34 cellular contexts compared by ENCODE assay signal in genomic region chr6:168517742-168518347, GRCh38.
"Had no signal": no experiment of that assay in that cellular context is flagged by ENCODE, and none has a peak within 500 bp of the region (broad histone marks: within the 10 kb centered on the region; RNA-seq: fewer than 3 reads in every experiment).

No MANE protein-coding gene starts in this region.

- H3K27me3 Mint-ChIP-seq: activated CD4-positive, alpha-beta T cell treated with anti-CD3 and anti-CD28 coated beads, Interleukin-2, amount 10 ng/mL, durations not matched to agents 7 days and 5 days; activated naive CD8-positive, alpha-beta T cell treated with anti-CD3 and anti-CD28 coated beads, Interleukin-2, amount 10 ng/mL, durations not matched to agents 7 days and 5 days had no signal

- ATAC-seq: activated CD4-positive, alpha-beta T cell treated with anti-CD3 and anti-CD28 coated beads for 36 hours; activated CD4-positive, CD25-positive, alpha-beta regulatory T cell treated with anti-CD3 and anti-CD28 coated beads, Interleukin-2, amount 50 U/mL, for 24 hours; activated CD8-positive, alpha-beta T cell treated with anti-CD3 and anti-CD28 coated beads, Interleukin-2, amount 10 ng/mL, durations not matched to agents 7 days and 5 days; PC-3; WTC11 had no signal

- H3K4me3 Mint-ChIP-seq: activated CD4-positive, alpha-beta T cell treated with anti-CD3 and anti-CD28 coated beads for 36 hours; activated CD4-positive, alpha-beta T cell treated with anti-CD3 and anti-CD28 coated beads, Interleukin-2, amount 10 ng/mL, durations not matched to agents 7 days and 5 days; activated CD8-positive, alpha-beta T cell treated with anti-CD3 and anti-CD28 coated beads, Interleukin-2, amount 10 ng/mL, durations not matched to agents 7 days and 5 days; activated naive CD4-positive, alpha-beta T cell treated with anti-CD3 and anti-CD28 coated beads, Interleukin-2, amount 50 U/mL, for 24 hours; activated naive CD8-positive, alpha-beta T cell treated with anti-CD3 and anti-CD28 coated beads, Interleukin-2, amount 10 ng/mL, durations not matched to agents 7 days and 5 days; T-helper 1 cell treated with Interleukin-12 subunit alpha and Interleukin-12 subunit beta and Interleukin-4 antibody, amounts not matched to agents 30 μg/mL and 1 μg/mL, for 36 hours; T-helper 2 cell treated with Interferon-gamma antibody and Interleukin-4, amounts not matched to agents 5 μg/mL and 100 μg/mL, for 36 hours; WTC11 had no signal

- H3K9me3 ChIP-seq: ascending aorta, Peyer's patch, SK-N-SH had no signal

- H3K27me3 ChIP-seq: ascending aorta, cardiac muscle cell, Peyer's patch, SJSA1 had no signal

- H3K27ac Mint-ChIP-seq: activated CD4-positive, alpha-beta T cell treated with anti-CD3 and anti-CD28 coated beads for 36 hours; activated CD4-positive, alpha-beta T cell treated with anti-CD3 and anti-CD28 coated beads, Interleukin-2, amount 10 ng/mL, durations not matched to agents 7 days and 5 days; activated CD8-positive, alpha-beta T cell treated with anti-CD3 and anti-CD28 coated beads, Interleukin-2, amount 10 ng/mL, durations not matched to agents 7 days and 5 days; activated naive CD4-positive, alpha-beta T cell treated with anti-CD3 and anti-CD28 coated beads, Interleukin-2, amount 50 U/mL, for 24 hours; activated naive CD8-positive, alpha-beta T cell treated with anti-CD3 and anti-CD28 coated beads, Interleukin-2, amount 10 ng/mL, durations not matched to agents 7 days and 5 days; T-helper 1 cell treated with Interleukin-12 subunit alpha and Interleukin-12 subunit beta and Interleukin-4 antibody, amounts not matched to agents 30 μg/mL and 1 μg/mL, for 36 hours; T-helper 2 cell treated with Interferon-gamma antibody and Interleukin-4, amounts not matched to agents 5 μg/mL and 100 μg/mL, for 36 hours; WTC11 had no signal

- H3K9me3 Mint-ChIP-seq: activated CD4-positive, alpha-beta T cell treated with anti-CD3 and anti-CD28 coated beads, Interleukin-2, amount 10 ng/mL, durations not matched to agents 7 days and 5 days; activated naive CD4-positive, alpha-beta T cell treated with anti-CD3 and anti-CD28 coated beads, Interleukin-2, amount 50 U/mL, for 24 hours; T-helper 1 cell treated with Interleukin-12 subunit alpha and Interleukin-12 subunit beta and Interleukin-4 antibody, amounts not matched to agents 30 μg/mL and 1 μg/mL, for 36 hours had no signal

- H3K36me3 Mint-ChIP-seq: activated naive CD4-positive, alpha-beta T cell treated with anti-CD3 and anti-CD28 coated beads, Interleukin-2, amount 50 U/mL, for 24 hours; activated naive CD8-positive, alpha-beta T cell treated with anti-CD3 and anti-CD28 coated beads, Interleukin-2, amount 10 ng/mL, durations not matched to agents 7 days and 5 days; WTC11 had no signal

- H3K27ac ChIP-seq: cardiac muscle cell, Peyer's patch, SJSA1 had no signal

- H3K4me1 Mint-ChIP-seq: activated CD4-positive, alpha-beta T cell treated with anti-CD3 and anti-CD28 coated beads for 36 hours; activated CD4-positive, alpha-beta T cell treated with anti-CD3 and anti-CD28 coated beads, Interleukin-2, amount 10 ng/mL, durations not matched to agents 7 days and 5 days; activated naive CD4-positive, alpha-beta T cell treated with anti-CD3 and anti-CD28 coated beads, Interleukin-2, amount 50 U/mL, for 24 hours; activated naive CD8-positive, alpha-beta T cell treated with anti-CD3 and anti-CD28 coated beads, Interleukin-2, amount 10 ng/mL, durations not matched to agents 7 days and 5 days had no signal

- H3K4me1 ChIP-seq: Peyer's patch, SJSA1 had no signal

- DNase-seq: activated CD4-positive, alpha-beta T cell treated with anti-CD3 and anti-CD28 coated beads for 36 hours; activated CD4-positive, alpha-beta T cell treated with anti-CD3 and anti-CD28 coated beads, Interleukin-2, amount 10 ng/mL, durations not matched to agents 7 days and 5 days; activated CD4-positive, alpha-beta T cell treated with anti-CD3 and anti-CD28 coated beads, Interleukin-2, amount 50 U/mL, for 48 hours; activated CD8-positive, alpha-beta T cell treated with anti-CD3 and anti-CD28 coated beads, Interleukin-2, amount 10 ng/mL, durations not matched to agents 7 days and 5 days; activated gamma-delta T cell; activated naive CD4-positive, alpha-beta T cell treated with Interleukin-2 at 50 U/mL for 16 hours; activated naive CD8-positive, alpha-beta T cell treated with anti-CD3 and anti-CD28 coated beads, Interleukin-2, amount 10 ng/mL, durations not matched to agents 7 days and 5 days; activated T-cell treated with anti-CD3 and anti-CD28 coated beads, Interleukin-2, amount 50 U/mL, for 48 hours; amygdala; Kasumi-1; KG1; MM.1S; MV-4-11; NCI-H1092; NCI-H1436 treated with DMSO at 0.1 percent for 48 hours; NCI-H1694 treated with DMSO at 0.1 percent for 48 hours; NCI-H2029; NCI-H510A; NCI-H526; NCI-H748 treated with DMSO at 0.1 percent for 48 hours; NK-92 treated with Interleukin-12 subunit alpha and Interleukin-12 subunit beta, amount 100 ng/mL, for 24 hours; PC-3; Peyer's patch; RPMI8226; SHP77 treated with DMSO at 0.1 percent for 48 hours; SK-N-SH had no signal

- H3K36me3 ChIP-seq: cardiac muscle cell, Peyer's patch, SJSA1 had no signal

- H3K4me3 ChIP-seq: ascending aorta, cardiac muscle cell, Peyer's patch, SJSA1 had no signal
